In the genomic region with DNA sequence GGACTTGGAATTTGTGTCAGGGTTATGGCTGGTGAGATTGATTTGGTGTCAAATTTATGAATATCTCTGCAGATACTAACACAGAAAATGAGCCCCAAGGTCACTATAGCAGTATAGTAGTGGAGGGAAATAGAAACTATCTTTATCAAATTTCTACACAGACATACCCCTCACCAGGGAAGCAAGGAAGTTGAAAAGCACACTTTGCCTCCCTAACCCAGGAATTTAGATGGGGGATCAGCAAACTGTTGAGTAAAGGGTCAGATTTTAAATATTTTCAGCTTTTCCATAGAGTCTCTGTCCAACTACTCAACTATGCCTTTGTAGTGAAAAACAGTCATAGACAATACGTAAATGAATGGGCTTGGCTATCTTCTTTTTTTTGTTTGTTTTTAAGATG, we compare ENCODE assay signal across 23 cellular contexts. TPM values are rescaled to one million over a fixed set of nuclear protein-coding genes. Genes with fewer than 3 reads are reported as not detected.
"Had no signal": no experiment of that assay in that cellular context is flagged by ENCODE, and none has a peak within 500 bp of the region (broad histone marks: within the 10 kb centered on the region; RNA-seq: fewer than 3 reads in every experiment).

No MANE protein-coding gene starts in this region.

- H3K36me3 ChIP-seq: breast epithelium had no signal

- H3K27ac Mint-ChIP-seq: activated CD4-positive, alpha-beta memory T cell treated with anti-CD3 and anti-CD28 coated beads for 36 hours; activated CD4-positive, alpha-beta T cell treated with anti-CD3 and anti-CD28 coated beads, Interleukin-2, amount 10 ng/mL, durations not matched to agents 7 days and 5 days had no signal

- H3K27ac ChIP-seq: breast epithelium had no signal

- ATAC-seq: activated T-cell treated with anti-CD3 and anti-CD28 coated beads, Interleukin-2, amount 50 U/mL, for 4 hours; PC-3 had no signal

- DNase-seq: activated CD4-positive, alpha-beta memory T cell treated with anti-CD3 and anti-CD28 coated beads for 36 hours; activated CD4-positive, alpha-beta T cell treated with anti-CD3 and anti-CD28 coated beads, Interleukin-2, amount 10 ng/mL, durations not matched to agents 7 days and 5 days; activated CD4-positive, CD25-positive, alpha-beta regulatory T cell; activated CD8-positive, alpha-beta memory T cell treated with anti-CD3 and anti-CD28 coated beads for 24 hours; activated effector memory CD4-positive, alpha-beta T cell treated with anti-CD3 and anti-CD28 coated beads, Interleukin-2, amount 50 U/mL, for 16 hours; activated naive CD4-positive, alpha-beta T cell treated with Interleukin-2 at 50 U/mL for 16 hours; activated T-cell treated with anti-CD3 and anti-CD28 coated beads, Interleukin-2, amount 50 U/mL, for 4 hours; aorta; caudate nucleus; KG1; NCI-H1048; NCI-H146; NCI-H187 treated with DMSO at 0.1 percent for 48 hours; NCI-H2081 treated with DMSO at 0.1 percent for 48 hours; NCI-H446; NCI-H524; PC-3; SIG-M5; T-helper 2 cell; T1000 had no signal

- H3K9me3 Mint-ChIP-seq: activated CD4-positive, alpha-beta memory T cell treated with anti-CD3 and anti-CD28 coated beads for 36 hours; activated CD4-positive, alpha-beta T cell treated with anti-CD3 and anti-CD28 coated beads, Interleukin-2, amount 10 ng/mL, durations not matched to agents 7 days and 5 days; activated T-cell treated with anti-CD3 and anti-CD28 coated beads, Interleukin-2, amount 50 U/mL, for 4 hours had no signal

- H3K9me3 ChIP-seq: breast epithelium had no signal

- H3K4me3 Mint-ChIP-seq: activated CD4-positive, alpha-beta memory T cell treated with anti-CD3 and anti-CD28 coated beads for 36 hours; activated CD4-positive, alpha-beta T cell treated with anti-CD3 and anti-CD28 coated beads, Interleukin-2, amount 10 ng/mL, durations not matched to agents 7 days and 5 days; activated T-cell treated with anti-CD3 and anti-CD28 coated beads, Interleukin-2, amount 50 U/mL, for 4 hours had no signal

- H3K27me3 Mint-ChIP-seq: activated CD4-positive, alpha-beta memory T cell treated with anti-CD3 and anti-CD28 coated beads for 36 hours; activated CD4-positive, alpha-beta T cell treated with anti-CD3 and anti-CD28 coated beads, Interleukin-2, amount 10 ng/mL, durations not matched to agents 7 days and 5 days had no signal

- H3K4me3 ChIP-seq: breast epithelium had no signal

- H3K4me1 ChIP-seq: breast epithelium had no signal

RNA-seq across cellular contexts. Expression of a gene that starts 37.1 kb away (rescaled TPM):
- total RNA-seq: activated CD4-positive, alpha-beta memory T cell treated with anti-CD3 and anti-CD28 coated beads for 36 hours; LHCN-M2; RPMI7951 had no signal
